18 cellular contexts compared by ENCODE assay signal in the genomic region with DNA sequence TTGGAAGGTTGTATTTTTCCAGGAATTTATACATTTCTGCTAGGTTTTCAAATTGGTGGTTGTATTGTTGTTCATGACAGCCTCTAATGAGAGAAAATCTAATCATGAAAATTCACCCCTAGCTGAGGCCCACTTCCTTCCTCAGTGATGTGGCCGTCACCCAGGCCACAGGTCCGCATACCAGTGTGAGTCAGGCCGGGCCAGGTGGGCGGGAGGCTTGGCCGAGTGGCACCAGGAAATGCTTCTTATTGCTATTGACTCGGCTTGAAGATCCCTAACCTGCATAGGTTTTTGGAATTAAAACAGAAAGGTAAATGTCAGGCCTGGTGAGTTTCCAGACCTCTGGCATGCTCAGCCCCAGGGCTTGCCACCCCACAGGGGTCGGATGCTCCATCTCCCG.
"Had no signal": no experiment of that assay in that cellular context is flagged by ENCODE, and none has a peak within 500 bp of the region (broad histone marks: within the 10 kb centered on the region; RNA-seq: fewer than 3 reads in every experiment).

No MANE protein-coding gene starts in this region.

- FAIRE-seq: keratinocyte had no signal

- H3K27me3 Mint-ChIP-seq: activated CD8-positive, alpha-beta memory T cell treated with anti-CD3 and anti-CD28 coated beads, Interleukin-2, amount 10 ng/mL, durations not matched to agents 7 days and 5 days had no signal

- H3K4me1 Mint-ChIP-seq: activated CD8-positive, alpha-beta memory T cell treated with anti-CD3 and anti-CD28 coated beads, Interleukin-2, amount 10 ng/mL, durations not matched to agents 7 days and 5 days; nephron progenitor cell had no signal

- H3K27ac Mint-ChIP-seq: activated CD8-positive, alpha-beta memory T cell treated with anti-CD3 and anti-CD28 coated beads, Interleukin-2, amount 10 ng/mL, durations not matched to agents 7 days and 5 days; activated T-helper 17 cell treated with anti-CD3 and anti-CD28 coated beads, Interleukin-2, amount 50 U/mL, for 72 hours; endodermal cell; nephron progenitor cell; T-helper 1 cell treated with Interleukin-12 subunit alpha and Interleukin-12 subunit beta and Interleukin-4 antibody, amounts not matched to agents 30 μg/mL and 1 μg/mL, for 36 hours had no signal

- H3K4me3 Mint-ChIP-seq: activated CD8-positive, alpha-beta memory T cell treated with anti-CD3 and anti-CD28 coated beads, Interleukin-2, amount 10 ng/mL, durations not matched to agents 7 days and 5 days; activated T-helper 17 cell treated with anti-CD3 and anti-CD28 coated beads, Interleukin-2, amount 50 U/mL, for 72 hours; endodermal cell; nephron progenitor cell; T-helper 1 cell treated with Interleukin-12 subunit alpha and Interleukin-12 subunit beta and Interleukin-4 antibody, amounts not matched to agents 30 μg/mL and 1 μg/mL, for 36 hours had no signal

- H3K4me3 ChIP-seq: body of pancreas, lung, thyroid gland had no signal

- H3K36me3 Mint-ChIP-seq: activated CD8-positive, alpha-beta memory T cell treated with anti-CD3 and anti-CD28 coated beads, Interleukin-2, amount 10 ng/mL, durations not matched to agents 7 days and 5 days had no signal

- H3K36me3 ChIP-seq: thyroid gland had no signal

- DNase-seq: activated CD4-positive, alpha-beta T cell treated with anti-CD3 and anti-CD28 coated beads, Interleukin-2, amount 50 U/mL, for 48 hours; activated CD8-positive, alpha-beta memory T cell treated with anti-CD3 and anti-CD28 coated beads, Interleukin-2, amount 10 ng/mL, durations not matched to agents 7 days and 5 days; activated naive CD4-positive, alpha-beta T cell treated with Interleukin-2 at 50 U/mL for 16 hours; caudate nucleus; endodermal cell; foreskin keratinocyte; head of caudate nucleus; midbrain; nephron progenitor cell; occipital lobe; stimulated activated naive CD4-positive, alpha-beta T cell treated with Interleukin-2 at 50 U/mL for 16 hours; thyroid gland had no signal

- ATAC-seq: activated CD8-positive, alpha-beta memory T cell treated with anti-CD3 and anti-CD28 coated beads, Interleukin-2, amount 10 ng/mL, durations not matched to agents 7 days and 5 days; activated T-helper 17 cell treated with anti-CD3 and anti-CD28 coated beads, Interleukin-2, amount 50 U/mL, for 72 hours; foreskin keratinocyte; left lobe of liver had no signal

- H3K27me3 ChIP-seq: body of pancreas, foreskin keratinocyte, thyroid gland had no signal
